7 cellular contexts compared by ENCODE assay signal in genomic region chr12:113161415-113162016, GRCh38.
DNase-seq lines count a peak whose midpoint lies in the region; ATAC-seq and TF ChIP-seq lines count a peak whose summit lies in the region.
"Had no signal": no experiment of that assay in that cellular context is flagged by ENCODE, and none has a peak within 500 bp of the region (broad histone marks: within the 10 kb centered on the region; RNA-seq: fewer than 3 reads in every experiment).

No MANE protein-coding gene starts in this region.

- no peaks in the 10 kb centered on the region for H3K4me1 ChIP-seq in DND-41 (ENCODE audit: insufficient read depth, low read length)

- H3K9me3 ChIP-seq in DND-41 (ENCODE audit: insufficient read depth, low read length, severe bottlenecking), result no peaks in the 10 kb centered on the region

- peaks cover 93% of the 10 kb centered on the region for H3K36me3 ChIP-seq in DND-41 (ENCODE audit: insufficient read depth, low read length)

- DNase-seq in DND-41 (peak; percentile 77), NCI-H1105 treated with DMSO at 0.1 percent for 48 hours (lab: John Stamatoyannopoulos, UW) (peak; percentile 12), ecto neural progenitor cell (ENCODE audit: low spot score) (peak; percentile 99), kidney glomerular epithelial cell (lab: John Stamatoyannopoulos, UW) (no peak), NCI-H1092 (lab: John Stamatoyannopoulos, UW) (no peak)

- H3K79me2 ChIP-seq in DND-41 (ENCODE audit: insufficient read depth, low read length), result no peaks in the 10 kb centered on the region

- peaks cover 29% of the 10 kb centered on the region for H4K20me1 ChIP-seq in DND-41 (ENCODE audit: insufficient read depth, low read length)

- H3K27me3 ChIP-seq in DND-41 (ENCODE audit: insufficient read depth, low read length, poor library complexity), result no peaks in the 10 kb centered on the region

- H3K4me2 ChIP-seq in DND-41 (ENCODE audit: insufficient read depth, low read length), result no peak overlapping the region

- no peak overlapping the region for H3K27ac ChIP-seq in DND-41 (ENCODE audit: low read length)

- TF ChIP-seq CTCF in DND-41 (IDR thresholded peaks at IDR 0.05; ENCODE audit: borderline replicate concordance, extremely low read depth, low read length, poor library complexity, severe bottlenecking), result no peak

- no peak overlapping the region for H3K9ac ChIP-seq in DND-41 (ENCODE audit: low read depth, low read length)

- no peak overlapping the region for H3K4me3 ChIP-seq in DND-41 (ENCODE audit: low read depth in 1 of 2, low read length in 2 of 2)
- H3K4me3 ChIP-seq: lung had no signal

- no peak overlapping the region for H2AFZ ChIP-seq in DND-41 (ENCODE audit: low read depth, low read length)

- ATAC-seq in DND-41 (ENCODE audit: insufficient read depth, low read depth) (peak; percentile 84), HG03159 (IDR thresholded peaks at IDR 0.05; ENCODE audit: unreplicated experiment) (no peak)

Comparison
In these comparisons a context has a peak if more than half of its experiments do, and no peak if none do; other contexts are left out.
1. DNase-seq: peak in DND-41 (single experiment), NCI-H1105 treated with DMSO at 0.1 percent for 48 hours (single experiment) and ecto neural progenitor cell (single experiment); none in kidney glomerular epithelial cell (single experiment) and NCI-H1092 (single experiment).